ENCODE assay signal across 1 cellular context in the genomic region with DNA sequence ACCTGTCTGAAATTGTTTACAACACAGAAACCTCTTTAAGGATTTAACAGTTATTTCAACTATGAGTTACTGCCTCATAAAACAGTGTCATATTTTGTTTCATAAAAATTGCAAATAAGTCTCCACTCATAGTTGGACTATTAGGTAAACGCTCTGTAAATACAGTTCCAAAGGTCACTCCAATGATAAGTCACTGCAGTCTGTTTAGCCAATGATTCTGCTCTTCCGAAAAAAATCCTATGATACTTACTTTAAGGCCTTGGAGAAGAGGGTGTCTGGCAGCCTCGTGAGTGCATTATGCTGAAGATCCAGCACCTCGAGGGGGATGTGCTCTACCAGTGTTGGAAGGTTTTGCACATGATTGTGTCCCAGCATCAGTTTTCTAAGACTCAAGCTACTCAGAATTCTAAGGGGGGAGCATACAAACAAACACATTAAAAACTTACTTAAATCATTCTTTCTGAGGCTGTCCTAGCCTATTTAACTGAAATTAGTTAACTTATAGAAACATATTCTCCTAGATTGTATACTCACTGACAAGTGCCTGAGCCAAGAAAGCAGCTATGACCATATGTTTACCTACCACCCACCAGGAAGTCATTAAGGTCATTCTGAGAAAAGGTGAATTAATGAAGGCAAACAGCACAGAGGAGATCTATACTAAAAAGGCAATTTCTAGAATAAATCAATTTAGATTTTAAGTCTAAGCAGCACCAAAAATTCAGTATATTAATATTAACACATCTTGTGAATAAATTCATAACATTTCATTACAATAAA.
TF ChIP-seq lines count a peak whose summit lies in the region.

No MANE protein-coding gene starts in this region.

TF ChIP-seq in HepG2, 621 proteins besides CTCF, POLR2A, EP300 and RAD21 (continued from another document and continues in another):
- TF ChIP-seq, protein P1, sequence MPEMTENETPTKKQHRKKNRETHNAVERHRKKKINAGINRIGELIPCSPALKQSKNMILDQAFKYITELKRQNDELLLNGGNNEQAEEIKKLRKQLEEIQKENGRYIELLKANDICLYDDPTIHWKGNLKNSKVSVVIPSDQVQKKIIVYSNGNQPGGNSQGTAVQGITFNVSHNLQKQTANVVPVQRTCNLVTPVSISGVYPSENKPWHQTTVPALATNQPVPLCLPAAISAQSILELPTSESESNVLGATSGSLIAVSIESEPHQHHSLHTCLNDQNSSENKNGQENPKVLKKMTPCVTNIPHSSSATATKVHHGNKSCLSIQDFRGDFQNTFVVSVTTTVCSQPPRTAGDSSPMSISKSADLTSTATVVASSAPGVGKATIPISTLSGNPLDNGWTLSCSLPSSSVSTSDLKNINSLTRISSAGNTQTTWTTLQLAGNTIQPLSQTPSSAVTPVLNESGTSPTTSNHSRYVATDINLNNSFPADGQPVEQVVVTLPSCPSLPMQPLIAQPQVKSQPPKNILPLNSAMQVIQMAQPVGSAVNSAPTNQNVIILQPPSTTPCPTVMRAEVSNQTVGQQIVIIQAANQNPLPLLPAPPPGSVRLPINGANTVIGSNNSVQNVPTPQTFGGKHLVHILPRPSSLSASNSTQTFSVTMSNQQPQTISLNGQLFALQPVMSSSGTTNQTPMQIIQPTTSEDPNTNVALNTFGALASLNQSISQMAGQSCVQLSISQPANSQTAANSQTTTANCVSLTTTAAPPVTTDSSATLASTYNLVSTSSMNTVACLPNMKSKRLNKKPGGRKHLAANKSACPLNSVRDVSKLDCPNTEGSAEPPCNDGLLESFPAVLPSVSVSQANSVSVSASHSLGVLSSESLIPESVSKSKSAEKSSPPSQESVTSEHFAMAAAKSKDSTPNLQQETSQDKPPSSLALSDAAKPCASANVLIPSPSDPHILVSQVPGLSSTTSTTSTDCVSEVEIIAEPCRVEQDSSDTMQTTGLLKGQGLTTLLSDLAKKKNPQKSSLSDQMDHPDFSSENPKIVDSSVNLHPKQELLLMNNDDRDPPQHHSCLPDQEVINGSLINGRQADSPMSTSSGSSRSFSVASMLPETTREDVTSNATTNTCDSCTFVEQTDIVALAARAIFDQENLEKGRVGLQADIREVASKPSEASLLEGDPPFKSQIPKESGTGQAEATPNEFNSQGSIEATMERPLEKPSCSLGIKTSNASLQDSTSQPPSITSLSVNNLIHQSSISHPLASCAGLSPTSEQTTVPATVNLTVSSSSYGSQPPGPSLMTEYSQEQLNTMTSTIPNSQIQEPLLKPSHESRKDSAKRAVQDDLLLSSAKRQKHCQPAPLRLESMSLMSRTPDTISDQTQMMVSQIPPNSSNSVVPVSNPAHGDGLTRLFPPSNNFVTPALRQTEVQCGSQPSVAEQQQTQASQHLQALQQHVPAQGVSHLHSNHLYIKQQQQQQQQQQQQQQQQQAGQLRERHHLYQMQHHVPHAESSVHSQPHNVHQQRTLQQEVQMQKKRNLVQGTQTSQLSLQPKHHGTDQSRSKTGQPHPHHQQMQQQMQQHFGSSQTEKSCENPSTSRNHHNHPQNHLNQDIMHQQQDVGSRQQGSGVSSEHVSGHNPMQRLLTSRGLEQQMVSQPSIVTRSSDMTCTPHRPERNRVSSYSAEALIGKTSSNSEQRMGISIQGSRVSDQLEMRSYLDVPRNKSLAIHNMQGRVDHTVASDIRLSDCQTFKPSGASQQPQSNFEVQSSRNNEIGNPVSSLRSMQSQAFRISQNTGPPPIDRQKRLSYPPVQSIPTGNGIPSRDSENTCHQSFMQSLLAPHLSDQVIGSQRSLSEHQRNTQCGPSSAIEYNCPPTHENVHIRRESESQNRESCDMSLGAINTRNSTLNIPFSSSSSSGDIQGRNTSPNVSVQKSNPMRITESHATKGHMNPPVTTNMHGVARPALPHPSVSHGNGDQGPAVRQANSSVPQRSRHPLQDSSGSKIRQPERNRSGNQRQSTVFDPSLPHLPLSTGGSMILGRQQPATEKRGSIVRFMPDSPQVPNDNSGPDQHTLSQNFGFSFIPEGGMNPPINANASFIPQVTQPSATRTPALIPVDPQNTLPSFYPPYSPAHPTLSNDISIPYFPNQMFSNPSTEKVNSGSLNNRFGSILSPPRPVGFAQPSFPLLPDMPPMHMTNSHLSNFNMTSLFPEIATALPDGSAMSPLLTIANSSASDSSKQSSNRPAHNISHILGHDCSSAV (CRISPR knock-in tag; IDR thresholded peaks at IDR 0.05; ENCODE audit: borderline replicate concordance) = no peak
- TF ChIP-seq, protein P2, sequence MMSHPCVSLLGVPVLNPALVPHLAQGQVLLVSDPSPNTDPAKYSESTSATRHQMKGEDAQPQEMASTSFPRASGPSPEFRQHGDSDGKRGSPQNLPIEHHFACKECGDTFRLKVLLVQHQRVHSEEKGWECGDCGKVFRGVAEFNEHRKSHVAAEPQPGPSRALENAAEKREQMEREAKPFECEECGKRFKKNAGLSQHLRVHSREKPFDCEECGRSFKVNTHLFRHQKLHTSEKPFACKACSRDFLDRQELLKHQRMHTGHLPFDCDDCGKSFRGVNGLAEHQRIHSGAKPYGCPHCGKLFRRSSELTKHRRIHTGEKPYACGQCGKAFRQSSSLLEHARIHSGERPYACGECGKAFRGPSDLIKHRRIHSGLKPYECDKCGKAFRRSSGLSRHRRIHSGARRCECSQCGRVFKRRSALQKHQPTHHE (CRISPR knock-in tag; IDR thresholded peaks at IDR 0.05; ENCODE audit: borderline replicate concordance) = no peak
- TF ChIP-seq ZNF614 (CRISPR knock-in tag; IDR thresholded peaks at IDR 0.05; ENCODE audit: borderline replicate concordance) = 0 out of 2 replicates have a peak, but pooled peaks have one; percentile 29
- 0 out of 2 replicates have a peak, but pooled peaks have one; percentile 30 for TF ChIP-seq ZNF556 (CRISPR knock-in tag; IDR thresholded peaks at IDR 0.05; ENCODE audit: borderline replicate concordance)
- TF ChIP-seq GATAD2A (CRISPR knock-in tag; IDR thresholded peaks at IDR 0.05) = peak; percentile 84
- TF ChIP-seq FOSL2 (CRISPR knock-in tag; IDR thresholded peaks at IDR 0.05) = peak; percentile 51
- 0 out of 2 replicates have a peak, but pooled peaks have one; percentile 23 for TF ChIP-seq NFYB (CRISPR knock-in tag; IDR thresholded peaks at IDR 0.05)
- no peak for TF ChIP-seq SOX13 (IDR thresholded peaks at IDR 0.05)
- TF ChIP-seq SOX13 (CRISPR knock-in tag; conservative IDR thresholded peaks at IDR 0.05 in 1 of 2, IDR thresholded peaks at IDR 0.05 in 1 of 2) = peak in 1 of 2 experiments; percentile 46; a peak in 1 of 4 replicates
- TF ChIP-seq FOXP1 (IDR thresholded peaks at IDR 0.05) = no peak
- peak; percentile 74; the same call in 1 of the 2 replicates for TF ChIP-seq FOXP1 (CRISPR knock-in tag; IDR thresholded peaks at IDR 0.05)
- 0 out of 2 replicates have a peak, but pooled peaks have one; percentile 13 for TF ChIP-seq ZNF775 (CRISPR knock-in tag; IDR thresholded peaks at IDR 0.05; ENCODE audit: borderline replicate concordance)
- no peak for TF ChIP-seq HMGA1 (CRISPR knock-in tag; conservative IDR thresholded peaks at IDR 0.05)
- TF ChIP-seq, protein P3, sequence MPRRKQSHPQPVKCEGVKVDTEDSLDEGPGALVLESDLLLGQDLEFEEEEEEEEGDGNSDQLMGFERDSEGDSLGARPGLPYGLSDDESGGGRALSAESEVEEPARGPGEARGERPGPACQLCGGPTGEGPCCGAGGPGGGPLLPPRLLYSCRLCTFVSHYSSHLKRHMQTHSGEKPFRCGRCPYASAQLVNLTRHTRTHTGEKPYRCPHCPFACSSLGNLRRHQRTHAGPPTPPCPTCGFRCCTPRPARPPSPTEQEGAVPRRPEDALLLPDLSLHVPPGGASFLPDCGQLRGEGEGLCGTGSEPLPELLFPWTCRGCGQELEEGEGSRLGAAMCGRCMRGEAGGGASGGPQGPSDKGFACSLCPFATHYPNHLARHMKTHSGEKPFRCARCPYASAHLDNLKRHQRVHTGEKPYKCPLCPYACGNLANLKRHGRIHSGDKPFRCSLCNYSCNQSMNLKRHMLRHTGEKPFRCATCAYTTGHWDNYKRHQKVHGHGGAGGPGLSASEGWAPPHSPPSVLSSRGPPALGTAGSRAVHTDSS (CRISPR knock-in tag; conservative IDR thresholded peaks at IDR 0.05) = no peak
- TF ChIP-seq HMG20B (CRISPR knock-in tag; conservative IDR thresholded peaks at IDR 0.05) = no peak
- TF ChIP-seq, protein P4, sequence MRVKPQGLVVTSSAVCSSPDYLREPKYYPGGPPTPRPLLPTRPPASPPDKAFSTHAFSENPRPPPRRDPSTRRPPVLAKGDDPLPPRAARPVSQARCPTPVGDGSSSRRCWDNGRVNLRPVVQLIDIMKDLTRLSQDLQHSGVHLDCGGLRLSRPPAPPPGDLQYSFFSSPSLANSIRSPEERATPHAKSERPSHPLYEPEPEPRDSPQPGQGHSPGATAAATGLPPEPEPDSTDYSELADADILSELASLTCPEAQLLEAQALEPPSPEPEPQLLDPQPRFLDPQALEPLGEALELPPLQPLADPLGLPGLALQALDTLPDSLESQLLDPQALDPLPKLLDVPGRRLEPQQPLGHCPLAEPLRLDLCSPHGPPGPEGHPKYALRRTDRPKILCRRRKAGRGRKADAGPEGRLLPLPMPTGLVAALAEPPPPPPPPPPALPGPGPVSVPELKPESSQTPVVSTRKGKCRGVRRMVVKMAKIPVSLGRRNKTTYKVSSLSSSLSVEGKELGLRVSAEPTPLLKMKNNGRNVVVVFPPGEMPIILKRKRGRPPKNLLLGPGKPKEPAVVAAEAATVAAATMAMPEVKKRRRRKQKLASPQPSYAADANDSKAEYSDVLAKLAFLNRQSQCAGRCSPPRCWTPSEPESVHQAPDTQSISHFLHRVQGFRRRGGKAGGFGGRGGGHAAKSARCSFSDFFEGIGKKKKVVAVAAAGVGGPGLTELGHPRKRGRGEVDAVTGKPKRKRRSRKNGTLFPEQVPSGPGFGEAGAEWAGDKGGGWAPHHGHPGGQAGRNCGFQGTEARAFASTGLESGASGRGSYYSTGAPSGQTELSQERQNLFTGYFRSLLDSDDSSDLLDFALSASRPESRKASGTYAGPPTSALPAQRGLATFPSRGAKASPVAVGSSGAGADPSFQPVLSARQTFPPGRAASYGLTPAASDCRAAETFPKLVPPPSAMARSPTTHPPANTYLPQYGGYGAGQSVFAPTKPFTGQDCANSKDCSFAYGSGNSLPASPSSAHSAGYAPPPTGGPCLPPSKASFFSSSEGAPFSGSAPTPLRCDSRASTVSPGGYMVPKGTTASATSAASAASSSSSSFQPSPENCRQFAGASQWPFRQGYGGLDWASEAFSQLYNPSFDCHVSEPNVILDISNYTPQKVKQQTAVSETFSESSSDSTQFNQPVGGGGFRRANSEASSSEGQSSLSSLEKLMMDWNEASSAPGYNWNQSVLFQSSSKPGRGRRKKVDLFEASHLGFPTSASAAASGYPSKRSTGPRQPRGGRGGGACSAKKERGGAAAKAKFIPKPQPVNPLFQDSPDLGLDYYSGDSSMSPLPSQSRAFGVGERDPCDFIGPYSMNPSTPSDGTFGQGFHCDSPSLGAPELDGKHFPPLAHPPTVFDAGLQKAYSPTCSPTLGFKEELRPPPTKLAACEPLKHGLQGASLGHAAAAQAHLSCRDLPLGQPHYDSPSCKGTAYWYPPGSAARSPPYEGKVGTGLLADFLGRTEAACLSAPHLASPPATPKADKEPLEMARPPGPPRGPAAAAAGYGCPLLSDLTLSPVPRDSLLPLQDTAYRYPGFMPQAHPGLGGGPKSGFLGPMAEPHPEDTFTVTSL (CRISPR knock-in tag; IDR thresholded peaks at IDR 0.05; ENCODE audit: borderline replicate concordance) = peak; percentile 84; the same call in 1 of the 2 replicates
- TF ChIP-seq, protein P5, sequence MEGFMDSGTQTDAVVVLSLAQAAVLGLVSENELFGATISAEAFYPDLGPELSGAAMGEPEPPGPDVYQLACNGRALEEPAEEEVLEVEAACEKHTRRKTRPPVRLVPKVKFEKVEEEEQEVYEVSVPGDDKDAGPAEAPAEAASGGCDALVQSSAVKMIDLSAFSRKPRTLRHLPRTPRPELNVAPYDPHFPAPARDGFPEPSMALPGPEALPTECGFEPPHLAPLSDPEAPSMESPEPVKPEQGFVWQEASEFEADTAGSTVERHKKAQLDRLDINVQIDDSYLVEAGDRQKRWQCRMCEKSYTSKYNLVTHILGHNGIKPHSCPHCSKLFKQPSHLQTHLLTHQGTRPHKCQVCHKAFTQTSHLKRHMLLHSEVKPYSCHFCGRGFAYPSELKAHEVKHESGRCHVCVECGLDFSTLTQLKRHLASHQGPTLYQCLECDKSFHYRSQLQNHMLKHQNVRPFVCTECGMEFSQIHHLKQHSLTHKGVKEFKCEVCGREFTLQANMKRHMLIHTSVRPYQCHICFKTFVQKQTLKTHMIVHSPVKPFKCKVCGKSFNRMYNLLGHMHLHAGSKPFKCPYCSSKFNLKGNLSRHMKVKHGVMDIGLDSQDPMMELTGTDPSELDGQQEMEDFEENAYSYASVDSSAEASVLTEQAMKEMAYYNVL (CRISPR knock-in tag; IDR thresholded peaks at IDR 0.05; ENCODE audit: borderline replicate concordance) = no peak
- TF ChIP-seq, protein P6, sequence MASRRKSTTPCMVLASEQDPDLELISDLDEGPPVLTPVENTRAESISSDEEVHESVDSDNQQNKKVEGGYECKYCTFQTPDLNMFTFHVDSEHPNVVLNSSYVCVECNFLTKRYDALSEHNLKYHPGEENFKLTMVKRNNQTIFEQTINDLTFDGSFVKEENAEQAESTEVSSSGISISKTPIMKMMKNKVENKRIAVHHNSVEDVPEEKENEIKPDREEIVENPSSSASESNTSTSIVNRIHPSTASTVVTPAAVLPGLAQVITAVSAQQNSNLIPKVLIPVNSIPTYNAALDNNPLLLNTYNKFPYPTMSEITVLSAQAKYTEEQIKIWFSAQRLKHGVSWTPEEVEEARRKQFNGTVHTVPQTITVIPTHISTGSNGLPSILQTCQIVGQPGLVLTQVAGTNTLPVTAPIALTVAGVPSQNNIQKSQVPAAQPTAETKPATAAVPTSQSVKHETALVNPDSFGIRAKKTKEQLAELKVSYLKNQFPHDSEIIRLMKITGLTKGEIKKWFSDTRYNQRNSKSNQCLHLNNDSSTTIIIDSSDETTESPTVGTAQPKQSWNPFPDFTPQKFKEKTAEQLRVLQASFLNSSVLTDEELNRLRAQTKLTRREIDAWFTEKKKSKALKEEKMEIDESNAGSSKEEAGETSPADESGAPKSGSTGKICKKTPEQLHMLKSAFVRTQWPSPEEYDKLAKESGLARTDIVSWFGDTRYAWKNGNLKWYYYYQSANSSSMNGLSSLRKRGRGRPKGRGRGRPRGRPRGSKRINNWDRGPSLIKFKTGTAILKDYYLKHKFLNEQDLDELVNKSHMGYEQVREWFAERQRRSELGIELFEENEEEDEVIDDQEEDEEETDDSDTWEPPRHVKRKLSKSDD (CRISPR knock-in tag; IDR thresholded peaks at IDR 0.05; ENCODE audit: low read depth) = no peak
